ENCODE assay signal across 23 cellular contexts in the genomic region with DNA sequence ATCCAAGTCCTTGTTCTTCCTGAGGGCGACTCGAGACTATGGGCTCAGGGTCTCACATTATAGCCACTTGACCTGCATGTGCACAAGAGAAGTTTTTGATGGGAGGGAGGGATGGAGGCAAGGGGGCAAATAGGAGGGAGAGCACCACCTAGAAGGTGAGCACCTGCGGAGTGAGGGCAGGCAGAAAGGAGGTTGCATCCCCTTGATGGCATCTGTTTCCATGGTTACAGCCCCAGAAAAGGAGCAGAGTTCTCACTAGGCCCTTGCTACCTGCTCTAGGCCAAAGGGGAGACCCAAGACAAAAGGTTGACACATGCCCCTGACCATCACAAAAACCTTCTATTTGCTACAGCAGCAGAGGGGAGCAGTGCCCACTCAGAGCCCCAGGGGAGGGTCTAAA.
A peak's percentile ranks its signal among the peaks of the same experiment; 100 is the strongest.
DNase-seq lines count a peak whose midpoint lies in the region; ATAC-seq, FAIRE-seq and TF ChIP-seq lines count a peak whose summit lies in the region.
"Had no signal": no experiment of that assay in that cellular context is flagged by ENCODE, and none has a peak within 500 bp of the region (broad histone marks: within the 10 kb centered on the region; RNA-seq: fewer than 3 reads in every experiment).

No MANE protein-coding gene starts in this region.

- H3K9me3 ChIP-seq in Caco-2, result no peaks in the 10 kb centered on the region
- no peaks in the 10 kb centered on the region for H3K9me3 ChIP-seq in PC-3 (ENCODE audit: low read length)
- peaks cover 3% of the 10 kb centered on the region; the same call in 1 of the 2 replicates for H3K9me3 ChIP-seq in MG63
- H3K9me3 ChIP-seq: A549; BE2C; BLaER1 treated with 17β-estradiol and CSF1 and Interleukin-3, amounts not matched to agents 10 nM and 100 nM had no signal

- no peaks in the 10 kb centered on the region for H3K27me3 Mint-ChIP-seq in Caco-2 (ENCODE audit: insufficient read depth, unreplicated experiment)
- H3K27me3 Mint-ChIP-seq: CD4-positive, alpha-beta T cell had no signal

- H3K27ac ChIP-seq in PC-3 (ENCODE audit: low read length), result no peak overlapping the region
- H3K27ac ChIP-seq: A549; BLaER1 treated with 17β-estradiol and CSF1 and Interleukin-3, amounts not matched to agents 10 nM and 100 nM; GM23248 had no signal

- H3K4me1 ChIP-seq in Caco-2, result peaks cover 24% of the 10 kb centered on the region
- H3K4me1 ChIP-seq in PC-3 (ENCODE audit: insufficient read depth, low read length), result peaks cover 54% of the 10 kb centered on the region
- H3K4me1 ChIP-seq: A549, BE2C had no signal

- no peak for TF ChIP-seq CTCF in Caco-2 (IDR thresholded peaks at IDR 0.05; ENCODE audit: insufficient read depth in 1 of 2, low read depth in 1 of 2, low read length in 1 of 2, severe bottlenecking in 1 of 2, unreplicated experiment in 1 of 2)
- no peak for TF ChIP-seq CTCF in PC-3 (conservative IDR thresholded peaks at IDR 0.05; ENCODE audit: low read depth, low read length)

- intact Hi-C loops in Caco-2 (cut with micrococcal nuclease; ENCODE audit: unreplicated experiment), result no loop called here
- intact Hi-C loops in PC-3 (cut with micrococcal nuclease), result no loop called here

- no peaks in the 10 kb centered on the region for H3K9me2 ChIP-seq in PC-3 (replicated peaks; ENCODE audit: low read length)

- no peak for FAIRE-seq in H54 (lab: Jason Lieb, UNC)
- FAIRE-seq: A549, GM19239, H1 had no signal

- peak overlapping the region; percentile 58 for H3K4me2 ChIP-seq in PC-3 (ENCODE audit: low read length)
- H3K4me2 ChIP-seq: A549 had no signal

- H3F3A ChIP-seq in PC-3 (ENCODE audit: low read length, unreplicated experiment), result peaks cover 4% of the 10 kb centered on the region

- BruUV-seq in Caco-2 (replicated peaks; lab: Mats Ljungman, UMichigan) (no TSS peak), PC-3 (replicated peaks; lab: Mats Ljungman, UMichigan) (no TSS peak)

- H3K4me3 ChIP-seq in Caco-2 (ENCODE audit: low read depth, low read length) (no peak overlapping the region), PC-3 (ENCODE audit: low read length) (no peak overlapping the region), MG63 (no peak overlapping the region)
- H3K4me3 ChIP-seq: A549; BLaER1 treated with 17β-estradiol and CSF1 and Interleukin-3, amounts not matched to agents 10 nM and 100 nM; GM23248 had no signal

- TF ChIP-seq POLR2A in H54 (IDR thresholded peaks at IDR 0.05; ENCODE audit: low read depth, low read length), result no peak

- H3K27ac Mint-ChIP-seq in Caco-2 (ENCODE audit: unreplicated experiment), result peak overlapping the region; percentile 56
- H3K27ac Mint-ChIP-seq: CD14-positive monocyte; CD4-positive, alpha-beta T cell; CD8-positive, alpha-beta memory T cell; H9 had no signal

- no peak overlapping the region for H2AFZ ChIP-seq in PC-3 (ENCODE audit: low read length)
- H2AFZ ChIP-seq: GM23248 had no signal

- DNase-seq in Caco-2 (no peak), PC-3 (no peak), islet precursor cell (peak; percentile 37), MG63 (no peak), H54 (ENCODE audit: insufficient read length, low spot score) (no peak), left lobe of liver (ENCODE audit: low spot score) (no peak)
- DNase-seq: 8988T; ACHN; AML-193; BE2C; CD4-positive, alpha-beta T cell; CD8-positive, alpha-beta memory T cell; DMS53; DMS79 treated with DMSO at 0.1 percent for 48 hours; GF-D8; GM23248; H9 had no signal

- peaks cover 20% of the 10 kb centered on the region for H3K4me1 Mint-ChIP-seq in Caco-2 (ENCODE audit: low read depth, unreplicated experiment)
- H3K4me1 Mint-ChIP-seq: CD8-positive, alpha-beta memory T cell had no signal

- H3K79me2 ChIP-seq in PC-3 (ENCODE audit: low read length), result no peaks in the 10 kb centered on the region

- H3K36me3 ChIP-seq in Caco-2 (ENCODE audit: control insufficient read depth, insufficient read depth, low read length), result no peaks in the 10 kb centered on the region
- H3K36me3 ChIP-seq in PC-3 (ENCODE audit: low read depth, low read length), result no peaks in the 10 kb centered on the region
- no peaks in the 10 kb centered on the region for H3K36me3 ChIP-seq in MG63
- H3K36me3 ChIP-seq: BE2C; BLaER1 treated with 17β-estradiol and CSF1 and Interleukin-3, amounts not matched to agents 10 nM and 100 nM had no signal

- ATAC-seq in PC-3 (no peak), left lobe of liver (no peak)
- ATAC-seq: A549, HCT116 had no signal

- H3K9me3 Mint-ChIP-seq in Caco-2 (ENCODE audit: unreplicated experiment), result no peaks in the 10 kb centered on the region
- H3K9me3 Mint-ChIP-seq: CD4-positive, alpha-beta T cell; CD8-positive, alpha-beta memory T cell had no signal

- CTCF ChIA-PET in Caco-2 (lab: Charles Lee), result no interaction called here
- CTCF ChIA-PET in PC-3 (lab: Charles Lee), result no interaction called here

- H3K27me3 ChIP-seq in Caco-2 (replicated peaks; ENCODE audit: control insufficient read depth, insufficient read depth, low read length) (no peaks in the 10 kb centered on the region), PC-3 (ENCODE audit: low read length) (no peaks in the 10 kb centered on the region), MG63 (no peaks in the 10 kb centered on the region)
- H3K27me3 ChIP-seq: BE2C; BLaER1 treated with 17β-estradiol and CSF1 and Interleukin-3, amounts not matched to agents 10 nM and 100 nM had no signal

- POLR2A ChIA-PET in Caco-2 (lab: Charles Lee), result no interaction called here
- POLR2A ChIA-PET in PC-3 (lab: Charles Lee; ENCODE audit: unreplicated experiment), result no interaction called here

- no peak overlapping the region for H3K9ac ChIP-seq in PC-3 (ENCODE audit: low read length)
- H3K9ac ChIP-seq: BLaER1 treated with 17β-estradiol and CSF1 and Interleukin-3, amounts not matched to agents 10 nM and 100 nM; GM23248 had no signal

- H4K20me1 ChIP-seq in PC-3 (ENCODE audit: low read length), result no peaks in the 10 kb centered on the region
- H4K20me1 ChIP-seq: BLaER1 treated with 17β-estradiol and CSF1 and Interleukin-3, amounts not matched to agents 10 nM and 100 nM had no signal

- H3K4me3 Mint-ChIP-seq in Caco-2 (ENCODE audit: unreplicated experiment), result no peak overlapping the region
- H3K4me3 Mint-ChIP-seq: CD14-positive monocyte; CD4-positive, alpha-beta T cell; CD8-positive, alpha-beta memory T cell; H9 had no signal

- peaks cover 4% of the 10 kb centered on the region for H3K36me3 Mint-ChIP-seq in Caco-2 (ENCODE audit: insufficient read depth, unreplicated experiment)
- H3K36me3 Mint-ChIP-seq: CD14-positive monocyte; CD8-positive, alpha-beta memory T cell had no signal
